Comparison of ENCODE assay signal across 18 cellular contexts in genomic region chr15:74920472-74920871, GRCh38. TPM values are rescaled to one million over a fixed set of nuclear protein-coding genes. Genes with fewer than 3 reads are reported as not detected.
A peak's percentile ranks its signal among the peaks of the same experiment; 100 is the strongest.
DNase-seq lines count a peak whose midpoint lies in the region; TF ChIP-seq lines count a peak whose summit lies in the region.
"Had no signal": no experiment of that assay in that cellular context is flagged by ENCODE, and none has a peak within 500 bp of the region (broad histone marks: within the 10 kb centered on the region; RNA-seq: fewer than 3 reads in every experiment).

No MANE protein-coding gene starts in this region.

- H3K4me3 ChIP-seq in brain microvascular endothelial cell (ENCODE audit: low read depth, low read length) (no peak overlapping the region), lower leg skin (ENCODE audit: low read depth, poor library complexity, severe bottlenecking) (no peak overlapping the region), mesendoderm (ENCODE audit: low read length) (no peak overlapping the region)
- H3K4me3 ChIP-seq: Peyer's patch had no signal

- H3K4me1 Mint-ChIP-seq in nephron progenitor cell: no peaks in the 10 kb centered on the region

- H3K27ac ChIP-seq in brain microvascular endothelial cell: no peak overlapping the region
- no peak overlapping the region for H3K27ac ChIP-seq in mesendoderm (ENCODE audit: low read depth, low read length)
- H3K27ac ChIP-seq: C4-2B, HL-60, Peyer's patch had no signal

- H3K4me1 ChIP-seq in mesendoderm (ENCODE audit: control insufficient read depth, low read depth, low read length): no peaks in the 10 kb centered on the region
- H3K4me1 ChIP-seq: Peyer's patch had no signal

- no peak overlapping the region for H3K4ac ChIP-seq in mesendoderm (ENCODE audit: low read depth, low read length)

- H3K9ac ChIP-seq in mesendoderm (ENCODE audit: low read length): no peak overlapping the region

- no peak overlapping the region for H3K23ac ChIP-seq in mesendoderm (ENCODE audit: low read length)

- in situ Hi-C loops in brain microvascular endothelial cell (cut with HindIII; ENCODE audit: low pct_ligation_motif_present, low sequenced_read_pairs): no loop called here

- H3K27me3 Mint-ChIP-seq in nephron progenitor cell (ENCODE audit: low read depth, poor library complexity): no peaks in the 10 kb centered on the region

- WGBS in lower leg skin, 2 donors: 83 to 89% methylated on average over 9 of the region's 9 CpGs
- no CpG with 5 or more reads among the region's 9 CpGs for WGBS in mesendoderm (ENCODE audit: extremely low coverage, insufficient coverage, low lambda C conversion rate)

- no peak overlapping the region for H3K4me3 Mint-ChIP-seq in nephron progenitor cell

- H2AK5ac ChIP-seq in mesendoderm (ENCODE audit: low read length): no peak overlapping the region

- H2BK120ac ChIP-seq in mesendoderm (ENCODE audit: low read depth, low read length): no peak overlapping the region

- no peak overlapping the region for H3K4me2 ChIP-seq in mesendoderm (ENCODE audit: low read length)

- H3K36me3 ChIP-seq in brain microvascular endothelial cell (replicated peaks): peaks cover 81% of the 10 kb centered on the region
- H3K36me3 ChIP-seq in mesendoderm (ENCODE audit: control insufficient read depth, insufficient read depth, low read length): peaks cover 11% of the 10 kb centered on the region

- DNase-seq in CD1c-positive myeloid dendritic cell (ENCODE audit: extremely low spot score): peak; percentile 13
- DNase-seq in RPMI7951 (ENCODE audit: low read depth): peak; percentile 32
- DNase-seq in brain microvascular endothelial cell: peak; percentile 18
- no peak for DNase-seq in nephron progenitor cell
- DNase-seq in lower leg skin (ENCODE audit: low spot score in 2 of 2): no peak
- no peak for DNase-seq in SHP77 (lab: John Stamatoyannopoulos, UW)
- DNase-seq in mesendoderm: no peak
- no peak for DNase-seq in glomerular visceral epithelial cell (ENCODE audit: extremely low spot score)
- DNase-seq: GDM1, KBM-7, NCI-H1105 treated with DMSO at 0.1 percent for 48 hours, NCI-H1694, NCI-H2081, NCI-H446, NCI-H526, Peyer's patch had no signal

- TF ChIP-seq POLR2A in lower leg skin (IDR thresholded peaks at IDR 0.05): no peak

- no peak overlapping the region for H2BK15ac ChIP-seq in mesendoderm (replicated peaks; ENCODE audit: low read depth)

- H4K5ac ChIP-seq in mesendoderm (ENCODE audit: low read length): no peak overlapping the region

- peaks cover 68% of the 10 kb centered on the region for H3K36me3 Mint-ChIP-seq in nephron progenitor cell (ENCODE audit: low read depth)

- no peak overlapping the region for H4K8ac ChIP-seq in mesendoderm (ENCODE audit: low read depth, low read length)

- H3K9me3 Mint-ChIP-seq in nephron progenitor cell: no peaks in the 10 kb centered on the region

- H3K27me3 ChIP-seq in brain microvascular endothelial cell (replicated peaks) (no peaks in the 10 kb centered on the region), mesendoderm (ENCODE audit: insufficient read depth, low read length, poor library complexity) (no peaks in the 10 kb centered on the region)
- H3K27me3 ChIP-seq: Peyer's patch had no signal

- no peaks in the 10 kb centered on the region for H3K79me2 ChIP-seq in mesendoderm (ENCODE audit: control insufficient read depth, insufficient read depth, low read length)

- no peak for TF ChIP-seq CTCF in brain microvascular endothelial cell (IDR thresholded peaks at IDR 0.05; ENCODE audit: low read depth, low read length, missing control alignments)
- TF ChIP-seq CTCF in nephron progenitor cell (IDR thresholded peaks at IDR 0.05): no peak
- no peak for TF ChIP-seq CTCF in lower leg skin (IDR thresholded peaks at IDR 0.05)

- no peak overlapping the region for H2BK5ac ChIP-seq in mesendoderm (ENCODE audit: low read length)

- H3K18ac ChIP-seq in mesendoderm (ENCODE audit: low read length): no peak overlapping the region

- peak overlapping the region; percentile 29 for H3K27ac Mint-ChIP-seq in nephron progenitor cell

- no peak overlapping the region for H3K56ac ChIP-seq in mesendoderm (ENCODE audit: low read length)

- no peaks in the 10 kb centered on the region for H3K79me1 ChIP-seq in mesendoderm (ENCODE audit: low read length)

- intact Hi-C loops in lower leg skin (cut with DNase I; ENCODE audit: low total_unique reads): no loop called here

RNA-seq across cellular contexts. Expression of gene FAM219B, which starts 13.8 kb away (rescaled TPM):
- total RNA-seq in RPMI7951 (2014; rRNA removed; shearing (Covaris generic)): 38.9 and 41.2 TPM in 2 replicates
- 10 to 100 TPM; 60.3 to 72.6 (median 67.5) TPM for total RNA-seq in lower leg skin
- 24.2 TPM for polyA plus RNA-seq in mesendoderm (2013, experiment 1 of 2)
- polyA plus RNA-seq in mesendoderm (2013, experiment 2 of 2): 24.6 TPM

RNA-seq across cellular contexts. Expression of gene COX5A, which starts 17.4 kb away (rescaled TPM):
- 133 and 184 TPM in 2 replicates for total RNA-seq in RPMI7951 (2014; rRNA removed; shearing (Covaris generic))
- 100 to 1,000 TPM; 109 to 175 (median 137) TPM for total RNA-seq in lower leg skin
- 353 TPM for polyA plus RNA-seq in mesendoderm (2013, experiment 1 of 2)
- polyA plus RNA-seq in mesendoderm (2013, experiment 2 of 2): 361 TPM

RNA-seq across cellular contexts. Expression of gene MPI, which starts 30.6 kb away (rescaled TPM):
- 142 and 162 TPM in 2 replicates for total RNA-seq in RPMI7951 (2014; rRNA removed; shearing (Covaris generic))
- 10 to 100 TPM; 27.6 to 73.1 (median 32.5) TPM for total RNA-seq in lower leg skin
- 21.1 TPM for polyA plus RNA-seq in mesendoderm (2013, experiment 1 of 2)
- 20.1 TPM for polyA plus RNA-seq in mesendoderm (2013, experiment 2 of 2)

RNA-seq across cellular contexts. Expression of gene RPP25, which starts 36.1 kb away (rescaled TPM):
- 9.7 and 14.9 TPM in 2 replicates for total RNA-seq in RPMI7951 (2014; rRNA removed; shearing (Covaris generic))
- total RNA-seq in lower leg skin: 10 to 100 TPM in 1 of 4 donors, 1 to 10 TPM in 3; 5.4 to 10.6 (median 8.4) TPM
- polyA plus RNA-seq in mesendoderm (2013, experiment 1 of 2): 4.9 TPM
- 5.1 TPM for polyA plus RNA-seq in mesendoderm (2013, experiment 2 of 2)

RNA-seq across cellular contexts. Expression of gene SCAMP2, which starts 47.3 kb away (rescaled TPM):
- 27.8 and 31.4 TPM in 2 replicates for total RNA-seq in RPMI7951 (2014; rRNA removed; shearing (Covaris generic))
- 100 to 1,000 TPM in 3 of 4 donors, 10 to 100 TPM in 1; 97.2 to 134 (median 107) TPM for total RNA-seq in lower leg skin
- polyA plus RNA-seq in mesendoderm (2013, experiment 1 of 2): 36.0 TPM
- 32.5 TPM for polyA plus RNA-seq in mesendoderm (2013, experiment 2 of 2)

Comparison
In these comparisons a context has a peak if more than half of its experiments do, and no peak if none do; other contexts are left out.
1. DNase-seq: peak in CD1c-positive myeloid dendritic cell (single experiment), RPMI7951 (single experiment) and brain microvascular endothelial cell (single experiment); none in nephron progenitor cell (single experiment), lower leg skin (0 of 2), SHP77 (0 of 2), mesendoderm (single experiment) and glomerular visceral epithelial cell (single experiment).